ENCODE assay signal across 22 cellular contexts in the genomic region with DNA sequence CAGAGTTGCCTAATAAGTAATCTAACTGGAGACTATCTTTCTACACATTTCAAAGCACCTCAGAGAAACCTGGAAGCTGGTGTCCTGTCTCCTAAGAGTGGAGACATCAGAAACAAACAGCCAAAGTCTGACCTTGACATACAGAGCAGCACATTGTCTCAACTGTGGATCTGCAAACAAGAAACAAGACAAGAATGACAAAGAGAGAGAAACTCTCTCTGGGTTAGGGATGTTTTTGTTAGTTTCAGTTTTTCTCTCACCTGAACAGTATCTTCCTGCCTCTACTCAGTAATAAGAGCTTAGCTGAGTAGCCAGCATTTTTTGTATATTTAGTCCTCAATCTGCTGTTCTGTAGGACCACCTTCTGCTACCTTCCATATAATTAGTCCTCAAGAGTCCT.
"Had no signal": no experiment of that assay in that cellular context is flagged by ENCODE, and none has a peak within 500 bp of the region (broad histone marks: within the 10 kb centered on the region; RNA-seq: fewer than 3 reads in every experiment).

No MANE protein-coding gene starts in this region.

- ATAC-seq: activated naive CD4-positive, alpha-beta T cell treated with anti-CD3 and anti-CD28 coated beads, Interleukin-2, amount 50 U/mL, for 72 hours; T-helper 17 cell; WTC11 had no signal

- H3K36me3 ChIP-seq: colonic mucosa had no signal

- DNase-seq: activated CD4-positive, CD25-positive, alpha-beta regulatory T cell treated with anti-CD3 and anti-CD28 coated beads, Interleukin-2, amount 50 U/mL, for 72 hours; activated effector memory CD4-positive, alpha-beta T cell treated with anti-CD3 and anti-CD28 coated beads, Interleukin-2, amount 50 U/mL, for 16 hours; activated naive CD4-positive, alpha-beta T cell treated with Interleukin-2 at 50 U/mL for 16 hours; activated T-cell treated with anti-CD3 and anti-CD28 coated beads for 4 hours; adrenal gland; anterior cingulate cortex; colonic mucosa; KG1; NCI-H1092; NCI-H1417; NCI-H1694 treated with DMSO at 0.1 percent for 48 hours; NCI-H2081; NCI-H510A treated with DMSO at 0.1 percent for 48 hours; NCI-H69; Peyer's patch; SHP77; T-helper 17 cell; T-helper 9 cell had no signal

- H3K27me3 ChIP-seq: adrenal gland, colonic mucosa, Peyer's patch, SJSA1 had no signal

- H3K4me1 Mint-ChIP-seq: WTC11 had no signal

- H3K4me1 ChIP-seq: adrenal gland, colonic mucosa, Peyer's patch had no signal

- H3K27ac Mint-ChIP-seq: T-helper 17 cell, WTC11 had no signal

- H3K27ac ChIP-seq: adrenal gland, colonic mucosa, Peyer's patch, RWPE1, SJSA1 had no signal

- H3K27me3 Mint-ChIP-seq: T-helper 17 cell had no signal

- H3K9me3 ChIP-seq: adrenal gland, colonic mucosa, Peyer's patch, SJSA1 had no signal

- H3K4me3 Mint-ChIP-seq: T-helper 17 cell, WTC11 had no signal

- H3K4me3 ChIP-seq: adrenal gland, colonic mucosa, Peyer's patch, SJSA1 had no signal
